In the genomic region with DNA sequence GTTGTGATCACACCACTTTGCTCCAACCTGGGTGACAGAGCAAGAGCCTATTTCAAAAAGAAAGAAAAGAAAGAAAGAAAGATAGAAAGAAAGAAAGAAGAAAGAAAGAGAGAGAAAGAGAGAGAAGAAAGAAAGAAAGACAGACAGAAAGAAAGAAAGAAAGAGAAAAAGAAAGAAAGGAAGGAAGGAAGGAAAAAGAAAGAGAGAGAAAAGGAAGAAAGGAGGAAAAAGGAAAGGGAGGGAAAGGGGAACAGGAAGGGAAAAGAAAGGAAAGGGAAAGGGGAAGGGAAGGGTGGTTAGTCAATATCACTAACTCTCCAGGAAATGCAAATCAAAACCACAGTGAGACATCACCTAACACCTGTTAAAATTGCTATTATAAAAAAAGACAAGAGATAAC, we compare ENCODE assay signal across 38 cellular contexts. TPM values are rescaled to one million over a fixed set of nuclear protein-coding genes. Genes with fewer than 3 reads are reported as not detected.
"Had no signal": no experiment of that assay in that cellular context is flagged by ENCODE, and none has a peak within 500 bp of the region (broad histone marks: within the 10 kb centered on the region; RNA-seq: fewer than 3 reads in every experiment).

No MANE protein-coding gene starts in this region.

- DNase-seq: activated CD4-positive, alpha-beta memory T cell treated with anti-CD3 and anti-CD28 coated beads for 36 hours; activated CD4-positive, alpha-beta T cell treated with anti-CD3 and anti-CD28 coated beads for 36 hours; activated CD4-positive, alpha-beta T cell treated with anti-CD3 and anti-CD28 coated beads, Interleukin-2, amount 10 ng/mL, durations not matched to agents 24 days and 14 days; activated CD4-positive, CD25-positive, alpha-beta regulatory T cell; activated CD4-positive, CD25-positive, alpha-beta regulatory T cell treated with anti-CD3 and anti-CD28 coated beads, Interleukin-2, amount 50 U/mL, for 72 hours; activated CD8-positive, alpha-beta memory T cell treated with anti-CD3 and anti-CD28 coated beads, Interleukin-2, amount 10 ng/mL, durations not matched to agents 7 days and 5 days; activated CD8-positive, alpha-beta memory T cell treated with anti-CD3 and anti-CD28 coated beads, Interleukin-2, amount 50 U/mL, for 48 hours; activated CD8-positive, alpha-beta T cell treated with anti-CD3 and anti-CD28 coated beads, Interleukin-2, amount 10 ng/mL, durations not matched to agents 7 days and 5 days; activated effector memory CD4-positive, alpha-beta T cell treated with anti-CD3 and anti-CD28 coated beads, Interleukin-2, amount 50 U/mL, for 16 hours; activated naive CD4-positive, alpha-beta T cell treated with anti-CD3 and anti-CD28 coated beads for 36 hours; activated T-cell treated with anti-CD3 and anti-CD28 coated beads for 4 hours; activated T-cell treated with anti-CD3 and anti-CD28 coated beads, Interleukin-2, amount 50 U/mL, for 24 hours; amniotic stem cell; anterior cingulate cortex; brain microvascular endothelial cell; cortex of kidney; dermis blood vessel endothelial cell; effector CD4-positive, alpha-beta T cell; effector memory CD8-positive, alpha-beta T cell; erythroblast; foreskin keratinocyte; heart right ventricle; T1000; WERI-Rb-1 had no signal

- H3K4me1 ChIP-seq: esophagus muscularis mucosa, foreskin keratinocyte, gastroesophageal sphincter, heart right ventricle had no signal

- H3K4me3 ChIP-seq: esophagus muscularis mucosa, gastroesophageal sphincter, heart right ventricle had no signal

- H3K4me3 Mint-ChIP-seq: activated CD4-positive, alpha-beta memory T cell treated with anti-CD3 and anti-CD28 coated beads for 36 hours; activated CD4-positive, alpha-beta T cell treated with anti-CD3 and anti-CD28 coated beads for 36 hours; activated CD4-positive, alpha-beta T cell treated with anti-CD3 and anti-CD28 coated beads, Interleukin-2, amount 10 ng/mL, durations not matched to agents 24 days and 14 days; activated CD8-positive, alpha-beta memory T cell treated with anti-CD3 and anti-CD28 coated beads, Interleukin-2, amount 10 ng/mL, durations not matched to agents 7 days and 5 days; activated CD8-positive, alpha-beta T cell treated with anti-CD3 and anti-CD28 coated beads, Interleukin-2, amount 10 ng/mL, durations not matched to agents 7 days and 5 days; activated naive CD4-positive, alpha-beta T cell treated with anti-CD3 and anti-CD28 coated beads for 36 hours; activated naive CD8-positive, alpha-beta T cell; activated T-cell treated with anti-CD3 and anti-CD28 coated beads, Interleukin-2, amount 50 U/mL, for 24 hours; activated T-helper 1 cell treated with anti-CD3 and anti-CD28 coated beads, Interleukin-12 subunit alpha, Interleukin-12 subunit beta, Interleukin-2, Interleukin-4 antibody, amounts not matched to agents 30 ng/mL and 10 ng/mL and 1 ng/mL, durations not matched to agents 14 hours and 24 hours and 36 hours; effector memory CD8-positive, alpha-beta T cell had no signal

- ATAC-seq: activated CD4-positive, alpha-beta T cell treated with anti-CD3 and anti-CD28 coated beads for 36 hours; activated CD8-positive, alpha-beta memory T cell treated with anti-CD3 and anti-CD28 coated beads, Interleukin-2, amount 10 ng/mL, durations not matched to agents 7 days and 5 days; activated CD8-positive, alpha-beta T cell treated with anti-CD3 and anti-CD28 coated beads, Interleukin-2, amount 10 ng/mL, durations not matched to agents 7 days and 5 days; effector memory CD8-positive, alpha-beta T cell; foreskin keratinocyte; gastroesophageal sphincter; heart right ventricle had no signal

- H3K27ac ChIP-seq: brain microvascular endothelial cell, esophagus muscularis mucosa, foreskin keratinocyte, gastroesophageal sphincter, heart right ventricle, WERI-Rb-1 had no signal

- H3K27me3 Mint-ChIP-seq: activated CD4-positive, alpha-beta memory T cell treated with anti-CD3 and anti-CD28 coated beads for 36 hours; activated naive CD8-positive, alpha-beta T cell; activated T-cell treated with anti-CD3 and anti-CD28 coated beads, Interleukin-2, amount 50 U/mL, for 24 hours; effector memory CD8-positive, alpha-beta T cell had no signal

- H3K9me3 ChIP-seq: esophagus muscularis mucosa, gastroesophageal sphincter, heart right ventricle had no signal

- H3K27ac Mint-ChIP-seq: activated CD4-positive, alpha-beta memory T cell treated with anti-CD3 and anti-CD28 coated beads for 36 hours; activated CD4-positive, alpha-beta T cell treated with anti-CD3 and anti-CD28 coated beads for 36 hours; activated CD4-positive, alpha-beta T cell treated with anti-CD3 and anti-CD28 coated beads, Interleukin-2, amount 10 ng/mL, durations not matched to agents 24 days and 14 days; activated CD8-positive, alpha-beta memory T cell treated with anti-CD3 and anti-CD28 coated beads, Interleukin-2, amount 10 ng/mL, durations not matched to agents 7 days and 5 days; activated CD8-positive, alpha-beta T cell treated with anti-CD3 and anti-CD28 coated beads, Interleukin-2, amount 10 ng/mL, durations not matched to agents 7 days and 5 days; activated naive CD4-positive, alpha-beta T cell treated with anti-CD3 and anti-CD28 coated beads for 36 hours; activated naive CD8-positive, alpha-beta T cell; activated T-cell treated with anti-CD3 and anti-CD28 coated beads, Interleukin-2, amount 50 U/mL, for 24 hours; activated T-helper 1 cell treated with anti-CD3 and anti-CD28 coated beads, Interleukin-12 subunit alpha, Interleukin-12 subunit beta, Interleukin-2, Interleukin-4 antibody, amounts not matched to agents 30 ng/mL and 10 ng/mL and 1 ng/mL, durations not matched to agents 14 hours and 24 hours and 36 hours; activated T-helper 2 cell treated with anti-CD3 and anti-CD28 coated beads, Interferon-gamma antibody, Interleukin-2, Interleukin-4, amounts not matched to agents 10 μg/mL and 5 μg/mL and 100 μg/mL, durations not matched to agents 14 hours and 24 hours and 36 hours had no signal

- H3K27me3 ChIP-seq: brain microvascular endothelial cell, esophagus muscularis mucosa, foreskin keratinocyte, gastroesophageal sphincter, heart right ventricle had no signal

- H3K9me3 Mint-ChIP-seq: activated CD4-positive, alpha-beta memory T cell treated with anti-CD3 and anti-CD28 coated beads for 36 hours; activated naive CD4-positive, alpha-beta T cell treated with anti-CD3 and anti-CD28 coated beads for 36 hours; activated T-cell treated with anti-CD3 and anti-CD28 coated beads, Interleukin-2, amount 50 U/mL, for 24 hours; activated T-helper 1 cell treated with anti-CD3 and anti-CD28 coated beads, Interleukin-12 subunit alpha, Interleukin-12 subunit beta, Interleukin-2, Interleukin-4 antibody, amounts not matched to agents 30 ng/mL and 10 ng/mL and 1 ng/mL, durations not matched to agents 14 hours and 24 hours and 36 hours; activated T-helper 2 cell treated with anti-CD3 and anti-CD28 coated beads, Interferon-gamma antibody, Interleukin-2, Interleukin-4, amounts not matched to agents 10 μg/mL and 5 μg/mL and 100 μg/mL, durations not matched to agents 14 hours and 24 hours and 36 hours; effector memory CD8-positive, alpha-beta T cell had no signal

- H3K36me3 Mint-ChIP-seq: activated CD4-positive, alpha-beta memory T cell treated with anti-CD3 and anti-CD28 coated beads for 36 hours; activated CD8-positive, alpha-beta memory T cell treated with anti-CD3 and anti-CD28 coated beads, Interleukin-2, amount 10 ng/mL, durations not matched to agents 7 days and 5 days; activated naive CD8-positive, alpha-beta T cell had no signal

- H3K36me3 ChIP-seq: brain microvascular endothelial cell, esophagus muscularis mucosa, gastroesophageal sphincter, heart right ventricle, WERI-Rb-1 had no signal

RNA-seq across cellular contexts. Expression of gene OR5K4, which starts 18.2 kb away (rescaled TPM):
- total RNA-seq: activated CD4-positive, alpha-beta memory T cell treated with anti-CD3 and anti-CD28 coated beads for 36 hours; activated CD4-positive, alpha-beta T cell treated with anti-CD3 and anti-CD28 coated beads for 36 hours; activated CD4-positive, alpha-beta T cell treated with anti-CD3 and anti-CD28 coated beads, Interleukin-2, amount 10 ng/mL, durations not matched to agents 24 days and 14 days; activated CD8-positive, alpha-beta memory T cell treated with anti-CD3 and anti-CD28 coated beads for 36 hours; activated CD8-positive, alpha-beta memory T cell treated with anti-CD3 and anti-CD28 coated beads, Interleukin-2, amount 10 ng/mL, durations not matched to agents 7 days and 5 days; activated CD8-positive, alpha-beta T cell treated with anti-CD3 and anti-CD28 coated beads, Interleukin-2, amount 10 ng/mL, durations not matched to agents 7 days and 5 days; activated naive CD4-positive, alpha-beta T cell treated with anti-CD3 and anti-CD28 coated beads for 36 hours; activated T-helper 1 cell treated with anti-CD3 and anti-CD28 coated beads, Interleukin-12 subunit alpha, Interleukin-12 subunit beta, Interleukin-2, Interleukin-4 antibody, amounts not matched to agents 30 ng/mL and 10 ng/mL and 1 ng/mL, durations not matched to agents 14 hours and 24 hours and 36 hours; activated T-helper 2 cell treated with anti-CD3 and anti-CD28 coated beads, Interferon-gamma antibody, Interleukin-2, Interleukin-4, amounts not matched to agents 10 μg/mL and 5 μg/mL and 100 μg/mL, durations not matched to agents 14 hours and 24 hours and 36 hours; astrocyte; bronchial epithelial cell; cardiac septum; chondrocyte; dermis blood vessel endothelial cell; esophagus muscularis mucosa; foreskin keratinocyte; gastroesophageal sphincter; glomerular endothelial cell; heart right ventricle; T-helper 1 cell treated with Interleukin-12 subunit alpha and Interleukin-12 subunit beta and Interleukin-4 antibody, amounts not matched to agents 30 ng/mL and 1 ng/mL, for 36 hours; T-helper 2 cell treated with Interferon-gamma antibody and Interleukin-4, amounts not matched to agents 100 ng/mL and 5 ng/mL, for 36 hours had no signal
- polyA plus RNA-seq: adipose tissue, foreskin keratinocyte, heart right ventricle had no signal

RNA-seq across cellular contexts. Expression of gene OR5K3, which starts 18.6 kb away (rescaled TPM):
- total RNA-seq: activated CD4-positive, alpha-beta memory T cell treated with anti-CD3 and anti-CD28 coated beads for 36 hours; activated CD4-positive, alpha-beta T cell treated with anti-CD3 and anti-CD28 coated beads for 36 hours; activated CD4-positive, alpha-beta T cell treated with anti-CD3 and anti-CD28 coated beads, Interleukin-2, amount 10 ng/mL, durations not matched to agents 24 days and 14 days; activated CD8-positive, alpha-beta memory T cell treated with anti-CD3 and anti-CD28 coated beads for 36 hours; activated CD8-positive, alpha-beta memory T cell treated with anti-CD3 and anti-CD28 coated beads, Interleukin-2, amount 10 ng/mL, durations not matched to agents 7 days and 5 days; activated CD8-positive, alpha-beta T cell treated with anti-CD3 and anti-CD28 coated beads, Interleukin-2, amount 10 ng/mL, durations not matched to agents 7 days and 5 days; activated naive CD4-positive, alpha-beta T cell treated with anti-CD3 and anti-CD28 coated beads for 36 hours; activated T-helper 1 cell treated with anti-CD3 and anti-CD28 coated beads, Interleukin-12 subunit alpha, Interleukin-12 subunit beta, Interleukin-2, Interleukin-4 antibody, amounts not matched to agents 30 ng/mL and 10 ng/mL and 1 ng/mL, durations not matched to agents 14 hours and 24 hours and 36 hours; activated T-helper 2 cell treated with anti-CD3 and anti-CD28 coated beads, Interferon-gamma antibody, Interleukin-2, Interleukin-4, amounts not matched to agents 10 μg/mL and 5 μg/mL and 100 μg/mL, durations not matched to agents 14 hours and 24 hours and 36 hours; astrocyte; bronchial epithelial cell; cardiac septum; chondrocyte; dermis blood vessel endothelial cell; esophagus muscularis mucosa; foreskin keratinocyte; gastroesophageal sphincter; glomerular endothelial cell; heart right ventricle; T-helper 1 cell treated with Interleukin-12 subunit alpha and Interleukin-12 subunit beta and Interleukin-4 antibody, amounts not matched to agents 30 ng/mL and 1 ng/mL, for 36 hours; T-helper 2 cell treated with Interferon-gamma antibody and Interleukin-4, amounts not matched to agents 100 ng/mL and 5 ng/mL, for 36 hours had no signal
- polyA plus RNA-seq: adipose tissue, foreskin keratinocyte, heart right ventricle had no signal
